1 cellular context compared by ENCODE assay signal in genomic region chr1:50523548-50523947, GRCh38.
TF ChIP-seq lines count a peak whose summit lies in the region.

No MANE protein-coding gene starts in this region.

TF ChIP-seq in SK-N-SH, 30 proteins besides CTCF, POLR2A, EP300 and RAD21 (continued from another document):
- TF ChIP-seq MAX (IDR thresholded peaks at IDR 0.05; ENCODE audit: low read depth): no peak
- no peak for TF ChIP-seq REST (IDR thresholded peaks at IDR 0.05; ENCODE audit: low read depth, low read length)
- no peak for TF ChIP-seq ZBTB33 (IDR thresholded peaks at IDR 0.05; ENCODE audit: borderline replicate concordance, low read depth)
- TF ChIP-seq TCF12 (IDR thresholded peaks at IDR 0.05): no peak
- no peak for TF ChIP-seq SMC3 (IDR thresholded peaks at IDR 0.05; ENCODE audit: low read depth, low read length)
